ENCODE assay signal across 8 cellular contexts in the genomic region with DNA sequence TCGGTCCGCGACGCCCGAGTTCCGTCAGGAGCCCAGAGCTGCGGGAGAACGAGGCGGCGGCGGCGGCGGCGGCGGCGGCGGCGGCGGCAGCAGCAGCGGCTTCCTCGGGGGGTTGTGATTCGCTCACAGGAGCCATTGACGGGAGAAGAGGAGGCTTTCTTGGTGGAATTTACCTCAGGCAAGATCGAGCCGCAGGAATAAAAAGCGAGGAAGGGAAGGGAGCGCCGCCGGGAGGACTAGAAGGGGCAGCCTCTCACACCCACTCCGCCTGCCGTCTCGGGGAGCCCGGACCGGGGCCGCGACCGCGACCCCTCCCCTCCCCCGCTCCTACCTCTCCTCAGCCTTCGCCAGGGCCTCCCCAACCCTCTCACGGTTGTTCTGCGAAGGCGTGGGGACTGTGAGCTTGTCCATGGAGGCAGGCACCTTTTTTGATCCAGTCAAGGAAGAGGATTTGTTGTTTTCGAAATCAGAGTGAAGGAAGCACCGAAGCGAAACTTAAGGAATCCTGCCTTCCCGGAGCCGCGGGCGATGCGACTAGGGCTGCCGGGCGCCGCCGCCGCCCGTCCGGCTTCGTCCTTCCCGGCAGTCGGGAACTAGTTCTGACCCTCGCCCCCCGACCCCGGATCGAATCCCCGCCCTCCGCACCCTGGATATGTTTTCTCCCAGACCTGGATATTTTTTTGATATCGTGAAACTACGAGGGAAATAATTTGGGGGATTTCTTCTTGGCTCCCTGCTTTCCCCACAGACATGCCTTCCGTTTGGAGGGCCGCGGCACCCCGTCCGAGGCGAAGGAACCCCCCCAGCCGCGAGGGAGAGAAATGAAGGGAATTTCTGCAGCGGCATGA. TPM values are rescaled to one million over a fixed set of nuclear protein-coding genes. Genes with fewer than 3 reads are reported as not detected.
DNase-seq lines count a peak whose midpoint lies in the region; ATAC-seq and TF ChIP-seq lines count a peak whose summit lies in the region.

No MANE protein-coding gene starts in this region.

- no peaks in the 10 kb centered on the region for H3K9me3 ChIP-seq in T-helper 17 cell (ENCODE audit: control insufficient read depth, low read length, poor library complexity, severe bottlenecking)
- H3K9me3 ChIP-seq in body of pancreas, result no peaks in the 10 kb centered on the region
- no peaks in the 10 kb centered on the region for H3K9me3 ChIP-seq in iPS-18c (ENCODE audit: control insufficient read depth, insufficient read depth, low read length)

- peak overlapping the region; percentile 67 for H3K27ac Mint-ChIP-seq in T-helper 17 cell

- H3K4me3 ChIP-seq in body of pancreas (peak overlapping the region; percentile 95 to 96), iPS-18c (ENCODE audit: insufficient read depth, low read depth, low read length) (peak overlapping the region; percentile 87), skeletal muscle cell (ENCODE audit: low read depth, low read length) (peak overlapping the region; percentile 97)

- no peaks in the 10 kb centered on the region for H3K36me3 ChIP-seq in body of pancreas (replicated peaks in 1 of 2; ENCODE audit: insufficient read depth in 1 of 2, low read depth in 2 of 2)

- no peaks in the 10 kb centered on the region for H3K36me3 Mint-ChIP-seq in T-helper 17 cell (ENCODE audit: low read depth)

- no peaks in the 10 kb centered on the region for H3K27me3 Mint-ChIP-seq in T-helper 17 cell

- ATAC-seq in GM19438 (IDR thresholded peaks at IDR 0.05; ENCODE audit: low read depth, unreplicated experiment) (peak; percentile 26), HG03565 (IDR thresholded peaks at IDR 0.05; ENCODE audit: unreplicated experiment) (peak; percentile 3), T-helper 17 cell (peak; percentile 52), body of pancreas (peak; percentile 16)

- H3K27me3 ChIP-seq in body of pancreas, result no peaks in the 10 kb centered on the region

- WGBS in body of pancreas, 2 donors, result 0 to 1% methylated on average over 39 to 75 of the region's 78 CpGs

- H3K27ac ChIP-seq in body of pancreas, result peak overlapping the region; percentile 92 to 96 (median 94)

- intact Hi-C loops in body of pancreas (cut with DNase I), result no loop called here

- DNase-seq in C1 segment of cervical spinal cord (lab: John Stamatoyannopoulos, UW) (peak in 13 of 14 donors; percentile 20 to 82 (median 63)), T-helper 17 cell (peak in 1 of 3 donors; percentile 28), body of pancreas (peak; percentile 36 to 62 (median 39)), skeletal muscle cell (ENCODE audit: low read depth) (no peak), islet precursor cell (no peak)

- H3K4me3 Mint-ChIP-seq in T-helper 17 cell, result peak overlapping the region; percentile 98

- peaks cover 15% of the 10 kb centered on the region for H3K4me1 Mint-ChIP-seq in T-helper 17 cell

- no peak for TF ChIP-seq CTCF in body of pancreas (IDR thresholded peaks at IDR 0.05)

- TF ChIP-seq POLR2A in body of pancreas (IDR thresholded peaks at IDR 0.05), result no peak

- peaks cover 24% of the 10 kb centered on the region for H3K4me1 ChIP-seq in body of pancreas

RNA-seq across cellular contexts. Expression of a gene that starts 0.6 kb away (rescaled TPM):
- total RNA-seq in T-helper 17 cell (10 to 100 TPM; 11.3 to 12.4 TPM), body of pancreas (10 to 100 TPM; 13.7 to 26.7 TPM)

Comparison
In these comparisons a context has a peak if more than half of its experiments do, and no peak if none do; other contexts are left out.
1. DNase-seq: peak in C1 segment of cervical spinal cord (13 of 14) and body of pancreas (4 of 4); none in skeletal muscle cell (single experiment) and islet precursor cell (single experiment).
2. Peak in every context shown above with its lines, with median percentiles within 50 percentile points of each other: ATAC-seq and H3K4me3 ChIP-seq.